ENCODE assay signal across 1 cellular context in genomic region chr10:28778524-28778923, GRCh38.
TF ChIP-seq lines count a peak whose summit lies in the region.

No MANE protein-coding gene starts in this region.

TF ChIP-seq in HEK293, 187 proteins besides CTCF, POLR2A, EP300 and RAD21 (continued from another document):
- TF ChIP-seq ZNF513 (tag by site-specific recombination; IDR thresholded peaks at IDR 0.05): no peak
- TF ChIP-seq ZNF843 (tag by site-specific recombination; IDR thresholded peaks at IDR 0.05): 0 out of 2 replicates have a peak, but pooled peaks have one; percentile 32
- no peak for TF ChIP-seq TSHZ1 (tag by site-specific recombination; IDR thresholded peaks at IDR 0.05; ENCODE audit: borderline replicate concordance)
- TF ChIP-seq ZNF398 (tag by site-specific recombination; IDR thresholded peaks at IDR 0.05): peak; percentile 17; the same call in 1 of the 2 replicates
- TF ChIP-seq KLF17 (tag by site-specific recombination; IDR thresholded peaks at IDR 0.05): peak; percentile 82; the same call in 1 of the 2 replicates
- no peak for TF ChIP-seq ZNF501 (tag by site-specific recombination; IDR thresholded peaks at IDR 0.05)
- TF ChIP-seq BCL6B (tag by site-specific recombination; IDR thresholded peaks at IDR 0.05): no peak
- TF ChIP-seq ZNF670 (tag by site-specific recombination; IDR thresholded peaks at IDR 0.05; ENCODE audit: low read depth): no peak
- no peak for TF ChIP-seq ZNF664 (tag by site-specific recombination; IDR thresholded peaks at IDR 0.05)
- no peak for TF ChIP-seq ZNF76 (tag by site-specific recombination; IDR thresholded peaks at IDR 0.05; ENCODE audit: borderline replicate concordance, low read depth)
- peak; percentile 49; the same call in 1 of the 2 replicates for TF ChIP-seq ZNF366 (tag by site-specific recombination; conservative IDR thresholded peaks at IDR 0.05)
- TF ChIP-seq ZSCAN18 (tag by site-specific recombination; IDR thresholded peaks at IDR 0.05): no peak
- TF ChIP-seq ZNF624 (tag by site-specific recombination; IDR thresholded peaks at IDR 0.05): no peak
- no peak for TF ChIP-seq OVOL3 (tag by site-specific recombination; IDR thresholded peaks at IDR 0.05)
- TF ChIP-seq ZNF548 (tag by site-specific recombination; IDR thresholded peaks at IDR 0.05): no peak
- no peak for TF ChIP-seq ZNF341 (tag by site-specific recombination; IDR thresholded peaks at IDR 0.05; ENCODE audit: low read depth)
- TF ChIP-seq ATF2 (tag by site-specific recombination; IDR thresholded peaks at IDR 0.05; ENCODE audit: low read depth): peak; percentile 79
- peak; percentile 92 for TF ChIP-seq ZBTB21 (tag by site-specific recombination; IDR thresholded peaks at IDR 0.05)
- no peak for TF ChIP-seq MZF1 (tag by site-specific recombination; IDR thresholded peaks at IDR 0.05; ENCODE audit: borderline replicate concordance)
- TF ChIP-seq SP3 (tag by site-specific recombination; IDR thresholded peaks at IDR 0.05): no peak
- peak; percentile 63; the same call in 1 of the 2 replicates for TF ChIP-seq SP7 (tag by site-specific recombination; IDR thresholded peaks at IDR 0.05)
- TF ChIP-seq ZNF2 (tag by site-specific recombination; IDR thresholded peaks at IDR 0.05): no peak
- no peak for TF ChIP-seq PRDM4 (tag by site-specific recombination; IDR thresholded peaks at IDR 0.05)
- TF ChIP-seq OSR2 (tag by site-specific recombination; IDR thresholded peaks at IDR 0.05): 0 out of 2 replicates have a peak, but pooled peaks have one; percentile 17
- no peak for TF ChIP-seq ZNF146 (tag by site-specific recombination; IDR thresholded peaks at IDR 0.05)
- no peak for TF ChIP-seq ZNF169 (tag by site-specific recombination; IDR thresholded peaks at IDR 0.05)
- TF ChIP-seq ZNF707 (tag by site-specific recombination; IDR thresholded peaks at IDR 0.05): peak; percentile 16; the same call in 1 of the 2 replicates
- no peak for TF ChIP-seq ZNF701 (tag by site-specific recombination; IDR thresholded peaks at IDR 0.05)
- TF ChIP-seq HIC1 (tag by site-specific recombination; IDR thresholded peaks at IDR 0.05): peak; percentile 53; the same call in 1 of the 2 replicates
- TF ChIP-seq ZEB2 (tag by site-specific recombination; IDR thresholded peaks at IDR 0.05): 0 out of 2 replicates have a peak, but pooled peaks have one; percentile 52
- 0 out of 2 replicates have a peak, but pooled peaks have one; percentile 42 for TF ChIP-seq ZNF184 (tag by site-specific recombination; IDR thresholded peaks at IDR 0.05)
- no peak for TF ChIP-seq ZNF560 (tag by site-specific recombination; IDR thresholded peaks at IDR 0.05; ENCODE audit: borderline replicate concordance)
- TF ChIP-seq ZNF335 (tag by site-specific recombination; conservative IDR thresholded peaks at IDR 0.05): 0 out of 2 replicates have a peak, but pooled peaks have one; percentile 23
- no peak for TF ChIP-seq RBAK (tag by site-specific recombination; IDR thresholded peaks at IDR 0.05)
- TF ChIP-seq ZNF629 (tag by site-specific recombination; IDR thresholded peaks at IDR 0.05): peak; percentile 95
